ENCODE assay signal across 8 cellular contexts in the genomic region with DNA sequence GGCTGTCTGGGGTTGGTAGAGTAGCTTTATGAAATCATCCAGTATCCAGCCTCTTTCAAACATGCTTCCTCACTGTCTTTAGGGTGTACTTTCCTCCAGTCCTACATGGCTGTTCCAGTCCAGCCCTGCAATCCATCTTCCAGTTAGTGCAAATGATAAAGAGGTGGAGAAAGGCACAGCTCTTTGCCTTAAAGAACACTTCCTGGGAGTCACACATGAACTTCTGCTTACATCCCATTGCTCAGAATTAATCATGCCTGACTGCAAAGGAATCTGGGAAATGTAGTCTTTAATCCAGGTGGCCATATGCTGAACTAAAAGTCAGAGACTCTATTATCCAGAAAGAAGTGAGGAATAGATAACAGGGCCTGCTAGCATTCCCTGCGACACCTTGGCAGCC.
A peak's percentile ranks its signal among the peaks of the same experiment; 100 is the strongest.
DNase-seq lines count a peak whose midpoint lies in the region; ATAC-seq, FAIRE-seq and TF ChIP-seq lines count a peak whose summit lies in the region.

No MANE protein-coding gene starts in this region.

- no peak for TF ChIP-seq CTCF in D721Med (IDR thresholded peaks at IDR 0.05; ENCODE audit: insufficient read depth, missing control alignments)

- H3K4me3 ChIP-seq in Jurkat, Clone E6-1 (ENCODE audit: low read length), result no peak overlapping the region

- DNase-seq in D721Med (ENCODE audit: insufficient read length, low spot score), result no peak
- DNase-seq in Jurkat, Clone E6-1 (ENCODE audit: low read depth, low spot score), result peak; percentile 68
- DNase-seq in SKM-1 (lab: John Stamatoyannopoulos, UW; ENCODE audit: unreplicated experiment), result peak; percentile 86
- DNase-seq in left ventricle myocardium superior, result no peak
- no peak for DNase-seq in mesenteric fat pad (ENCODE audit: low spot score)
- no peak for DNase-seq in activated CD4-positive, CD25-positive, alpha-beta regulatory T cell (lab: John Stamatoyannopoulos, UW)
- no peak for DNase-seq in activated naive CD4-positive, alpha-beta T cell treated with Interleukin-2 at 50 U/mL for 16 hours
- DNase-seq in posterior cingulate gyrus, result no peak

- peak; percentile 66 for ATAC-seq in left ventricle myocardium superior

- peak; percentile 96 for FAIRE-seq in D721Med (lab: Jason Lieb, UNC)

- intact Hi-C loops in left ventricle myocardium superior (cut with micrococcal nuclease), result no loop called here
- intact Hi-C loops in posterior cingulate gyrus (cut with DNase I), result no loop called here

Comparison
In these comparisons a context has a peak if more than half of its experiments do, and no peak if none do; other contexts are left out.
1. DNase-seq: peak in Jurkat, Clone E6-1 (single experiment) and SKM-1 (single experiment); none in D721Med (single experiment), left ventricle myocardium superior (single experiment), mesenteric fat pad (single experiment), activated CD4-positive, CD25-positive, alpha-beta regulatory T cell (0 of 4), activated naive CD4-positive, alpha-beta T cell treated with Interleukin-2 at 50 U/mL for 16 hours (single experiment) and posterior cingulate gyrus (0 of 10).